In the genomic region with DNA sequence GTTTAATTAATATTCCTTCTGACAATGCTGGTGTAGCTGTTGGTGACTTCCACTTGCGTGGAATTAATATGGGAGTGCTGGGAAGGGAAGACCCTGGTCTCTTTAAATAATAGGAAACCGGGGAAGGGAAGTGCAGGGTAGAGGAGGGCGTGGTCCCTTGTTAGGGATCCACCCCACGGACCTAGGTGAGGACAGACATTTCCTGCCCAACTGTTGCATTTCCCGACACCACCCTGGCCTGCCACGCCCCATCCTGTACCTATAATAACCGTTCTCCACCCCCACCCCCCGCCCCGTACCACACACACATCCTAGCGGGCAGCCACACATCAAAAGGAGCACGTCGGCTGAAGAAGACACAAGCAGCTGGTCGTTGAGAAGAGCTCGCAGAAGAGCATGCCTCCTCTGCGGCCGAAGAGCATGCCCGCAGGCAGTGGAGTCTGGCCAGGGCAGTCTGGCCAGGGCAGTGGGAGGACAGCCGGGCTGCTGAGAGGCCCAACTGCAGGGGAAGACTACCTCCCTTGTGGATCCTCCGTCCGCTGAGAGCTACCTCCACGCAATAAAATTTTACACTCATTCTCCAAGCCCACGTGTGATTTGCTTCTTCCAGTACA, we compare ENCODE assay signal across 30 cellular contexts. TPM values are rescaled to one million over a fixed set of nuclear protein-coding genes. Genes with fewer than 3 reads are reported as not detected.
DNase-seq lines count a peak whose midpoint lies in the region; ATAC-seq, FAIRE-seq and TF ChIP-seq lines count a peak whose summit lies in the region.
"Had no signal": no experiment of that assay in that cellular context is flagged by ENCODE, and none has a peak within 500 bp of the region (broad histone marks: within the 10 kb centered on the region; RNA-seq: fewer than 3 reads in every experiment).

No MANE protein-coding gene starts in this region.

- H3K9me3 ChIP-seq in A549, result no peaks in the 10 kb centered on the region
- no peaks in the 10 kb centered on the region for H3K9me3 ChIP-seq in Karpas-422 (ENCODE audit: low read length)
- no peaks in the 10 kb centered on the region for H3K9me3 ChIP-seq in hepatocyte (ENCODE audit: low read depth)
- H3K9me3 ChIP-seq in HAP-1, result no peaks in the 10 kb centered on the region
- H3K9me3 ChIP-seq: prostate gland, sigmoid colon had no signal

- H3K4me3 ChIP-seq in A549 (no peak overlapping the region), GM23338 (no peak overlapping the region), Karpas-422 (ENCODE audit: low read length) (no peak overlapping the region), hepatocyte (no peak overlapping the region), HAP-1 (no peak overlapping the region)
- H3K4me3 ChIP-seq: prostate gland, sigmoid colon had no signal

- no peaks in the 10 kb centered on the region for H3K36me3 Mint-ChIP-seq in GM23338 (ENCODE audit: low read depth)
- no peaks in the 10 kb centered on the region for H3K36me3 Mint-ChIP-seq in activated CD8-positive, alpha-beta T cell treated with anti-CD3 and anti-CD28 coated beads, Interleukin-2, amount 10 ng/mL, durations not matched to agents 7 days and 5 days (ENCODE audit: low read depth)
- H3K36me3 Mint-ChIP-seq: CD8-positive, alpha-beta memory T cell; naive thymus-derived CD4-positive, alpha-beta T cell; type B pancreatic cell; WTC11 had no signal

- peaks cover 34% of the 10 kb centered on the region for H3K4me1 Mint-ChIP-seq in GM23338
- peaks cover 7% of the 10 kb centered on the region for H3K4me1 Mint-ChIP-seq in activated CD8-positive, alpha-beta T cell treated with anti-CD3 and anti-CD28 coated beads, Interleukin-2, amount 10 ng/mL, durations not matched to agents 7 days and 5 days (ENCODE audit: low read depth)
- H3K4me1 Mint-ChIP-seq: CD8-positive, alpha-beta memory T cell had no signal

- H3K36me3 ChIP-seq in GM23338 (ENCODE audit: insufficient read depth) (no peaks in the 10 kb centered on the region), Karpas-422 (ENCODE audit: insufficient read depth, low read length) (no peaks in the 10 kb centered on the region), hepatocyte (replicated peaks; ENCODE audit: insufficient read depth, low read depth) (no peaks in the 10 kb centered on the region), HAP-1 (replicated peaks) (no peaks in the 10 kb centered on the region)
- H3K36me3 ChIP-seq: prostate gland, sigmoid colon had no signal

- H2AFZ ChIP-seq in GM23338 (peak overlapping the region; percentile 69), Karpas-422 (ENCODE audit: low read length) (no peak overlapping the region), hepatocyte (no peak overlapping the region)

- H3K4me1 ChIP-seq in A549 (peaks cover 59% of the 10 kb centered on the region), GM23338 (ENCODE audit: insufficient read depth) (peaks cover 20% of the 10 kb centered on the region; the same call in 1 of the 2 replicates), Karpas-422 (ENCODE audit: low read length) (peaks cover under 1% of the 10 kb centered on the region), hepatocyte (ENCODE audit: insufficient read depth) (peaks cover 22% of the 10 kb centered on the region), HAP-1 (peaks cover 13% of the 10 kb centered on the region)
- H3K4me1 ChIP-seq: prostate gland had no signal

- ATAC-seq in A549 (no peak), GM23338 (no peak), esophagus mucosa (peak; percentile 31)
- ATAC-seq in activated CD8-positive, alpha-beta T cell treated with anti-CD3 and anti-CD28 coated beads, Interleukin-2, amount 10 ng/mL, durations not matched to agents 7 days and 5 days, result no peak
- ATAC-seq: naive thymus-derived CD4-positive, alpha-beta T cell; WTC11 had no signal

- CTCF ChIA-PET in A549 (lab: Yijun Ruan, JAX), result interaction anchor here (0.8 to 2.1 kb wide), 4 partner anchors 21 to 101 kb away, joined by 3 to 9 read pairs (median 4); no protein-coding TSS in a partner anchor
- CTCF ChIA-PET in activated CD8-positive, alpha-beta T cell treated with anti-CD3 and anti-CD28 coated beads, Interleukin-2, amount 10 ng/mL, durations not matched to agents 7 days and 5 days (lab: Charles Lee), result no interaction called here

- no peak for TF ChIP-seq RAD21 in A549 (conservative IDR thresholded peaks at IDR 0.05 in 1 of 2, IDR thresholded peaks at IDR 0.05 in 1 of 2)

- no peak overlapping the region for H3K27ac Mint-ChIP-seq in GM23338
- H3K27ac Mint-ChIP-seq in activated CD8-positive, alpha-beta T cell treated with anti-CD3 and anti-CD28 coated beads, Interleukin-2, amount 10 ng/mL, durations not matched to agents 7 days and 5 days, result no peak overlapping the region
- H3K27ac Mint-ChIP-seq: activated CD4-positive, alpha-beta T cell treated with anti-CD3 and anti-CD28 coated beads, Interleukin-2, amount 10 ng/mL, durations not matched to agents 7 days and 5 days; CD8-positive, alpha-beta memory T cell; type B pancreatic cell; WTC11 had no signal

- H3K9me2 ChIP-seq in GM23338 (ENCODE audit: insufficient read depth), result no peaks in the 10 kb centered on the region
- no peaks in the 10 kb centered on the region for H3K9me2 ChIP-seq in Karpas-422 (replicated peaks; ENCODE audit: insufficient read depth, low read length)
- no peaks in the 10 kb centered on the region for H3K9me2 ChIP-seq in hepatocyte (replicated peaks; ENCODE audit: insufficient read depth)

- no peaks in the 10 kb centered on the region for H3K27me3 ChIP-seq in GM23338 (ENCODE audit: insufficient read depth)
- no peaks in the 10 kb centered on the region for H3K27me3 ChIP-seq in Karpas-422 (ENCODE audit: low read length)
- H3K27me3 ChIP-seq in hepatocyte, result no peaks in the 10 kb centered on the region
- no peaks in the 10 kb centered on the region for H3K27me3 ChIP-seq in HAP-1 (ENCODE audit: low read depth)
- H3K27me3 ChIP-seq: sigmoid colon had no signal

- in situ Hi-C loops in HAP-1 (cut with MboI; ENCODE audit: low sequenced_read_pairs), result no loop called here

- no peak for TF ChIP-seq POLR2A in A549 (IDR thresholded peaks at IDR 0.05; ENCODE audit: low read length)

- H3K4me2 ChIP-seq in A549 (peak overlapping the region; percentile 47), GM23338 (no peak overlapping the region), Karpas-422 (ENCODE audit: low read depth, low read length, poor library complexity, severe bottlenecking) (no peak overlapping the region), hepatocyte (no peak overlapping the region)

- H3K79me2 ChIP-seq in GM23338 (replicated peaks; ENCODE audit: insufficient read depth), result no peaks in the 10 kb centered on the region
- no peaks in the 10 kb centered on the region for H3K79me2 ChIP-seq in Karpas-422 (ENCODE audit: low read length)
- H3K79me2 ChIP-seq in hepatocyte, result no peaks in the 10 kb centered on the region

- H4K20me1 ChIP-seq in GM23338 (replicated peaks; ENCODE audit: insufficient read depth) (no peaks in the 10 kb centered on the region), Karpas-422 (ENCODE audit: insufficient read depth, low read depth, low read length) (no peaks in the 10 kb centered on the region), hepatocyte (ENCODE audit: insufficient read depth, poor library complexity, severe bottlenecking) (no peaks in the 10 kb centered on the region)

- H3K9me3 Mint-ChIP-seq in GM23338, result no peaks in the 10 kb centered on the region
- H3K9me3 Mint-ChIP-seq in activated CD8-positive, alpha-beta T cell treated with anti-CD3 and anti-CD28 coated beads, Interleukin-2, amount 10 ng/mL, durations not matched to agents 7 days and 5 days (ENCODE audit: insufficient read depth), result no peaks in the 10 kb centered on the region
- H3K9me3 Mint-ChIP-seq: CD8-positive, alpha-beta memory T cell; naive thymus-derived CD4-positive, alpha-beta T cell; WTC11 had no signal

- H3K4me3 Mint-ChIP-seq in GM23338, result no peak overlapping the region
- H3K4me3 Mint-ChIP-seq in activated CD8-positive, alpha-beta T cell treated with anti-CD3 and anti-CD28 coated beads, Interleukin-2, amount 10 ng/mL, durations not matched to agents 7 days and 5 days, result no peak overlapping the region
- H3K4me3 Mint-ChIP-seq: activated CD4-positive, alpha-beta T cell treated with anti-CD3 and anti-CD28 coated beads, Interleukin-2, amount 10 ng/mL, durations not matched to agents 7 days and 5 days; CD8-positive, alpha-beta memory T cell; naive thymus-derived CD4-positive, alpha-beta T cell; WTC11 had no signal

- TF ChIP-seq EP300 in A549 (IDR thresholded peaks at IDR 0.05), result no peak

- no peaks in the 10 kb centered on the region for H3F3A ChIP-seq in GM23338 (replicated peaks; ENCODE audit: low read depth)

- H3K27ac ChIP-seq in A549 (peak overlapping the region; percentile 62 to 92; a peak in 5 of 6 replicates), GM23338 (ENCODE audit: low read depth) (no peak overlapping the region), Karpas-422 (ENCODE audit: low read length) (no peak overlapping the region), hepatocyte (no peak overlapping the region)
- H3K27ac ChIP-seq: prostate gland, sigmoid colon had no signal

- FAIRE-seq in A549 (lab: Jason Lieb, UNC), result no peak
- FAIRE-seq: kidney had no signal

- no peak overlapping the region for H3K9ac ChIP-seq in Karpas-422 (ENCODE audit: low read length)

- WGBS in A549 (ENCODE audit: missing lambda C conversion rate), result 89% methylated on average over 22 of the region's 22 CpGs
- WGBS in hepatocyte (ENCODE audit: low lambda C conversion rate, missing lambda C conversion rate), result 92% methylated on average over 21 of the region's 22 CpGs

- POLR2A ChIA-PET in A549 (lab: Yijun Ruan, JAX), result interaction anchor here (0.8 kb wide), 1 partner anchor 26 kb away, joined by 5 read pairs; no protein-coding TSS in a partner anchor
- POLR2A ChIA-PET in activated CD8-positive, alpha-beta T cell treated with anti-CD3 and anti-CD28 coated beads, Interleukin-2, amount 10 ng/mL, durations not matched to agents 7 days and 5 days (lab: Charles Lee), result interaction anchor here (0.7 kb wide), 1 partner anchor 37 kb away, joined by 3 read pairs; a partner anchor contains a TSS

- H3K27me3 Mint-ChIP-seq in GM23338 (ENCODE audit: insufficient read depth, low read depth, poor library complexity), result no peaks in the 10 kb centered on the region
- peaks cover 14% of the 10 kb centered on the region for H3K27me3 Mint-ChIP-seq in activated CD8-positive, alpha-beta T cell treated with anti-CD3 and anti-CD28 coated beads, Interleukin-2, amount 10 ng/mL, durations not matched to agents 7 days and 5 days (ENCODE audit: low read depth)
- H3K27me3 Mint-ChIP-seq: type B pancreatic cell had no signal

- TF ChIP-seq CTCF in A549 (IDR thresholded peaks at IDR 0.05), result no peak
- no peak for TF ChIP-seq CTCF in GM23338 (conservative IDR thresholded peaks at IDR 0.05; ENCODE audit: low read depth in 2 of 2)
- TF ChIP-seq CTCF in hepatocyte (IDR thresholded peaks at IDR 0.05; ENCODE audit: poor library complexity), result no peak

- no peak for DNase-seq in A549 (ENCODE audit: low read depth in 1 of 2, low spot score in 1 of 2)
- DNase-seq in GM23338 (ENCODE audit: low spot score), result no peak
- peak; percentile 90 for DNase-seq in RPMI7951 (ENCODE audit: low read depth)
- no peak for DNase-seq in Karpas-422
- DNase-seq in hepatocyte (ENCODE audit: low spot score), result no peak
- DNase-seq in activated CD8-positive, alpha-beta T cell treated with anti-CD3 and anti-CD28 coated beads, Interleukin-2, amount 10 ng/mL, durations not matched to agents 7 days and 5 days, result no peak
- DNase-seq in HAP-1 (ENCODE audit: low spot score in 2 of 2), result no peak
- DNase-seq: activated CD4-positive, alpha-beta T cell treated with anti-CD3 and anti-CD28 coated beads, Interleukin-2, amount 10 ng/mL, durations not matched to agents 7 days and 5 days; activated gamma-delta T cell treated with Interleukin-2 at 50 U/mL for 16 hours; activated T-cell treated with anti-CD3 and anti-CD28 coated beads, Interleukin-2, amount 50 U/mL, for 1 hour; CD8-positive, alpha-beta memory T cell; central memory CD4-positive, alpha-beta T cell; DMS 273 treated with DMSO at 0.1 percent for 48 hours; erythroblast; head of caudate nucleus; Kasumi-1; kidney; NCI-H1417 treated with DMSO at 0.1 percent for 48 hours; NCI-H345; sigmoid colon had no signal

RNA-seq across cellular contexts. Expression of a gene that starts 36.8 kb away (rescaled TPM):
- polyA plus RNA-seq in A549 (2011; rRNA removed) (50.9 and 54.7 TPM in 2 replicates), A549 (2017; fragmentation: RNase III; extraction: RNeasy Plus Mini Kit Qiagen cat#74134 plus additional on column Dnase treatment) (16.9 to 25.9 TPM (median 22.5 TPM) in 3 replicates), GM23338 (2016; fragmentation: Nextera tagmentation; extraction: Ambion mirVana) (40.0 and 46.4 TPM in 2 replicates), hepatocyte (19.4 and 26.9 TPM in 2 replicates)
- polyA plus RNA-seq in A549 (2012; cell fraction: cytosol; rRNA removed), result 15.3 and 22.2 TPM in 2 replicates
- 8.6 and 12.5 TPM in 2 replicates for polyA plus RNA-seq in A549 (2012; cell fraction: nucleus; rRNA removed)
- 24.2 and 38.4 TPM in 2 replicates for polyA minus RNA-seq in A549 (2011; rRNA and poly(A)+ RNA removed)
- total RNA-seq in GM23338 (2014; rRNA removed; shearing (Covaris generic)), result 47.0 and 54.8 TPM in 2 replicates
- 59.8 and 73.4 TPM in 2 replicates for total RNA-seq in RPMI7951 (2014; rRNA removed; shearing (Covaris generic))
- total RNA-seq in esophagus mucosa (2.1 TPM), hepatocyte (29.5 and 34.7 TPM in 2 replicates)
- total RNA-seq in Karpas-422 (2014; rRNA removed; shearing (Covaris generic); ENCODE audit: low replicate concordance), result 43.7 and 73.6 TPM in 2 replicates
- total RNA-seq in activated CD8-positive, alpha-beta T cell treated with anti-CD3 and anti-CD28 coated beads, Interleukin-2, amount 10 ng/mL, durations not matched to agents 7 days and 5 days, result 10 to 100 TPM; 39.4 to 41.3 TPM

RNA-seq across cellular contexts. Expression of a gene that starts 52.9 kb away (rescaled TPM):
- polyA plus RNA-seq in A549 (2011; rRNA removed) (not detected in 2 replicates), A549 (2017; fragmentation: RNase III; extraction: RNeasy Plus Mini Kit Qiagen cat#74134 plus additional on column Dnase treatment) (not detected in 3 replicates), GM23338 (2016; fragmentation: Nextera tagmentation; extraction: Ambion mirVana) (not detected in 2 replicates), hepatocyte (not detected in 2 replicates)
- polyA plus RNA-seq in A549 (2012; cell fraction: cytosol; rRNA removed), result not detected in 2 replicates
- polyA plus RNA-seq in A549 (2012; cell fraction: nucleus; rRNA removed), result not detected in 2 replicates
- polyA minus RNA-seq in A549 (2011; rRNA and poly(A)+ RNA removed), result not detected in 2 replicates
- total RNA-seq in GM23338 (2014; rRNA removed; shearing (Covaris generic)), result not detected in 2 replicates
- total RNA-seq in RPMI7951 (2014; rRNA removed; shearing (Covaris generic)), result not detected in 2 replicates
- total RNA-seq in esophagus mucosa (not detected), hepatocyte (not detected in 2 replicates)
- total RNA-seq in Karpas-422 (2014; rRNA removed; shearing (Covaris generic); ENCODE audit: low replicate concordance), result not detected in 2 replicates
- not detected for total RNA-seq in activated CD8-positive, alpha-beta T cell treated with anti-CD3 and anti-CD28 coated beads, Interleukin-2, amount 10 ng/mL, durations not matched to agents 7 days and 5 days
- total RNA-seq: activated CD4-positive, alpha-beta T cell treated with anti-CD3 and anti-CD28 coated beads, Interleukin-2, amount 10 ng/mL, durations not matched to agents 7 days and 5 days; CD8-positive, alpha-beta memory T cell; fibroblast of villous mesenchyme; kidney; lower leg skin; naive thymus-derived CD4-positive, alpha-beta T cell; prostate gland; sigmoid colon; SK-MEL-5; WTC11 had no signal
- polyA plus RNA-seq: AG04450; BJ; CD8-positive, alpha-beta memory T cell; naive thymus-derived CD4-positive, alpha-beta T cell; sigmoid colon had no signal

Comparison
In these comparisons a context has a peak if more than half of its experiments do, and no peak if none do; other contexts are left out.
1. H3K27ac ChIP-seq: peak in A549 (2 of 2); none in GM23338 (single experiment), Karpas-422 (single experiment) and hepatocyte (single experiment).